ENCODE assay signal across 1 cellular context in the genomic region with DNA sequence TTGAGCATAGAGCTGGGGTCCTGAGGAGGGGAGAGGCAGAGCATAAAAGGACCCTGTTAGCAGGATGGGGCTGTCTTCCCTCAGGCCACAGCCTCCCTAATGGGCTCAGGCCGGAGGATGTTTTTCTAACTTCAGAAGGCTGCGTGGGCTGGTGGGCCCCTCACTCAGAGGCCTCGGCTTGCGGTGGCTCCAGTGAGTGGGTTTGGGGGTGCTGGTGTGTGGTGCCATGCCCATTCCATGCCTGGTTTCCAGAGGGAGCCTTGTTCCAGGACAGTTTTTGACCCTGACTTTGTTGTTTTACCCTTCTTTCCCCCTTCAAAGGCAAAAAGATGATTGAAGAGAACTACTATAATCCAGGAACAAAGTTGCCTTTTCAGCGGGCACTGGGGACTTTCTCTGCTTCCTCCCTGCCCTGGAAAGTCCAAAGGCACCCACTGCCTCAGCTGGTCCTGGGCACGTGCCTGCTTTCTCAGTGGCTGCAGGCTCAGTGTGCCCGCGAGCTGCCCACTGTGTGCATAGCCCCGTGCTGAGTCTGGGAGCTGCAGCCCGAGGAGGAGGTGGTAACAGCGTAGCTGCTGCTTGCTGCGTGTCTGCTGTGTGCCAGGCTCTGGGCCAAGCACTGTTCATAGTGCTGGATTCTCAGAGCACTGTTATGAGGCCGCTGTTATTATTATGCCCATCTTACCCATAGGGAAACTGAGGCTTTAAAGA.
TF ChIP-seq lines count a peak whose summit lies in the region.

No MANE protein-coding gene starts in this region.

TF ChIP-seq in WTC11, 78 proteins besides CTCF, POLR2A, EP300 and RAD21 (continued from another document):
- TF ChIP-seq, protein P1, sequence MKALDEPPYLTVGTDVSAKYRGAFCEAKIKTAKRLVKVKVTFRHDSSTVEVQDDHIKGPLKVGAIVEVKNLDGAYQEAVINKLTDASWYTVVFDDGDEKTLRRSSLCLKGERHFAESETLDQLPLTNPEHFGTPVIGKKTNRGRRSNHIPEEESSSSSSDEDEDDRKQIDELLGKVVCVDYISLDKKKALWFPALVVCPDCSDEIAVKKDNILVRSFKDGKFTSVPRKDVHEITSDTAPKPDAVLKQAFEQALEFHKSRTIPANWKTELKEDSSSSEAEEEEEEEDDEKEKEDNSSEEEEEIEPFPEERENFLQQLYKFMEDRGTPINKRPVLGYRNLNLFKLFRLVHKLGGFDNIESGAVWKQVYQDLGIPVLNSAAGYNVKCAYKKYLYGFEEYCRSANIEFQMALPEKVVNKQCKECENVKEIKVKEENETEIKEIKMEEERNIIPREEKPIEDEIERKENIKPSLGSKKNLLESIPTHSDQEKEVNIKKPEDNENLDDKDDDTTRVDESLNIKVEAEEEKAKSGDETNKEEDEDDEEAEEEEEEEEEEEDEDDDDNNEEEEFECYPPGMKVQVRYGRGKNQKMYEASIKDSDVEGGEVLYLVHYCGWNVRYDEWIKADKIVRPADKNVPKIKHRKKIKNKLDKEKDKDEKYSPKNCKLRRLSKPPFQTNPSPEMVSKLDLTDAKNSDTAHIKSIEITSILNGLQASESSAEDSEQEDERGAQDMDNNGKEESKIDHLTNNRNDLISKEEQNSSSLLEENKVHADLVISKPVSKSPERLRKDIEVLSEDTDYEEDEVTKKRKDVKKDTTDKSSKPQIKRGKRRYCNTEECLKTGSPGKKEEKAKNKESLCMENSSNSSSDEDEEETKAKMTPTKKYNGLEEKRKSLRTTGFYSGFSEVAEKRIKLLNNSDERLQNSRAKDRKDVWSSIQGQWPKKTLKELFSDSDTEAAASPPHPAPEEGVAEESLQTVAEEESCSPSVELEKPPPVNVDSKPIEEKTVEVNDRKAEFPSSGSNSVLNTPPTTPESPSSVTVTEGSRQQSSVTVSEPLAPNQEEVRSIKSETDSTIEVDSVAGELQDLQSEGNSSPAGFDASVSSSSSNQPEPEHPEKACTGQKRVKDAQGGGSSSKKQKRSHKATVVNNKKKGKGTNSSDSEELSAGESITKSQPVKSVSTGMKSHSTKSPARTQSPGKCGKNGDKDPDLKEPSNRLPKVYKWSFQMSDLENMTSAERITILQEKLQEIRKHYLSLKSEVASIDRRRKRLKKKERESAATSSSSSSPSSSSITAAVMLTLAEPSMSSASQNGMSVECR (CRISPR knock-in tag; IDR thresholded peaks at IDR 0.05; ENCODE audit: borderline replicate concordance): no peak
- TF ChIP-seq ESRRA (CRISPR knock-in tag; IDR thresholded peaks at IDR 0.05; ENCODE audit: borderline replicate concordance) (no peak), CREB1 (CRISPR knock-in tag; IDR thresholded peaks at IDR 0.05) (no peak)
- TF ChIP-seq, protein P2, sequence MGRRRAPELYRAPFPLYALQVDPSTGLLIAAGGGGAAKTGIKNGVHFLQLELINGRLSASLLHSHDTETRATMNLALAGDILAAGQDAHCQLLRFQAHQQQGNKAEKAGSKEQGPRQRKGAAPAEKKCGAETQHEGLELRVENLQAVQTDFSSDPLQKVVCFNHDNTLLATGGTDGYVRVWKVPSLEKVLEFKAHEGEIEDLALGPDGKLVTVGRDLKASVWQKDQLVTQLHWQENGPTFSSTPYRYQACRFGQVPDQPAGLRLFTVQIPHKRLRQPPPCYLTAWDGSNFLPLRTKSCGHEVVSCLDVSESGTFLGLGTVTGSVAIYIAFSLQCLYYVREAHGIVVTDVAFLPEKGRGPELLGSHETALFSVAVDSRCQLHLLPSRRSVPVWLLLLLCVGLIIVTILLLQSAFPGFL (CRISPR knock-in tag; IDR thresholded peaks at IDR 0.05; ENCODE audit: borderline replicate concordance): no peak
